Comparison of ENCODE assay signal across 8 cellular contexts in the genomic region with DNA sequence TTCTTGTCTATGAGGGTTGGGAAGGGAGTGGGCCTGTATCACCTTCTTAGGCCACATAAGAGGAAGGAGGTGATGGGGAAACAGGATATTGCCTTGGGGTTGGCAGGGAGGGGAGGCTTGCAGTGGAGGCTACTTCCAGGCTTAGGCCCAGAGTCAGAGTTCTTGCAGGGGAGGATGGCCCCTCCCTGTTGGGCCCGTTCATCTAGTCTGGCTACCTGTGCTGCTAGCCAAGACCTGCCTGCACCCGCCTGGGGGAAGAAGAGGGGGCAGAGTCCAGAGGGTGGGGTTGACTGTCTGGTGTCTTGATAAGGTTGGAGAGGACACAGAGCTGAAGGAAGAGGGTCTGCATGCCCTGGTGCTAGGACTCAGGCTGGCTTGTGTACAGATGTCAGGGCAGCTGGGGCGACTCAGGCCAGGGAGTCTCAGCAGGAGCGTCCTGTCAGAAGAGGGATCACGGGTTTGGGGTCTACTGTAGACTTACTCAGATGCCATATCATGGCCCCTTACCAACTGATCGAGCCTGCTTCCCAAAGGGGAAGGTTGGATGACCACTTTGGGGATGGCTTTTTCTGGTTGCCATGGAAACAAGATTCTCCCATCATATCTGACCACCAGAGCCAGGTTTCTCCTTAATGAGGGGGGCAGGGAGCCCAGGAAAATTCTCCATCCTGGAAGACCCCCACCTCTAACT. TPM values are rescaled to one million over a fixed set of nuclear protein-coding genes. Genes with fewer than 3 reads are reported as not detected.
DNase-seq lines count a peak whose midpoint lies in the region; ATAC-seq and TF ChIP-seq lines count a peak whose summit lies in the region.

No MANE protein-coding gene starts in this region.

- H3K27ac ChIP-seq in liver (ENCODE audit: low read depth in 1 of 2, low read length in 2 of 2) = peak overlapping the region; percentile 77 to 99
- no peak overlapping the region for H3K27ac ChIP-seq in thymus (ENCODE audit: low read depth)

- CTCF ChIA-PET in activated CD8-positive, alpha-beta memory T cell treated with anti-CD3 and anti-CD28 coated beads, Interleukin-2, amount 10 ng/mL, durations not matched to agents 7 days and 5 days (lab: Charles Lee) = interaction anchor here (0.9 to 2.2 kb wide), 4 partner anchors 11 to 280 kb away, joined by 3 to 10 read pairs (median 6); partner anchors contain the start of genes CYB5D1 and NAA38

- H3K9me3 Mint-ChIP-seq in activated CD8-positive, alpha-beta memory T cell treated with anti-CD3 and anti-CD28 coated beads, Interleukin-2, amount 10 ng/mL, durations not matched to agents 7 days and 5 days (ENCODE audit: low read depth) = no peaks in the 10 kb centered on the region
- H3K9me3 Mint-ChIP-seq in activated naive CD8-positive, alpha-beta T cell treated with anti-CD3 and anti-CD28 coated beads for 36 hours = no peaks in the 10 kb centered on the region

- H3K36me3 Mint-ChIP-seq in activated CD8-positive, alpha-beta memory T cell treated with anti-CD3 and anti-CD28 coated beads, Interleukin-2, amount 10 ng/mL, durations not matched to agents 7 days and 5 days = no peaks in the 10 kb centered on the region
- H3K36me3 Mint-ChIP-seq in activated naive CD8-positive, alpha-beta T cell treated with anti-CD3 and anti-CD28 coated beads for 36 hours = peaks cover 12% of the 10 kb centered on the region

- H3K9ac ChIP-seq in liver (ENCODE audit: low read depth in 1 of 2, low read length in 2 of 2) = peak overlapping the region in 1 of 2 donors; percentile 37

- peak overlapping the region; percentile 58 for H3K27ac Mint-ChIP-seq in activated CD8-positive, alpha-beta memory T cell treated with anti-CD3 and anti-CD28 coated beads, Interleukin-2, amount 10 ng/mL, durations not matched to agents 7 days and 5 days
- H3K27ac Mint-ChIP-seq in activated naive CD8-positive, alpha-beta T cell treated with anti-CD3 and anti-CD28 coated beads for 36 hours = peak overlapping the region; percentile 90

- peaks cover 51% of the 10 kb centered on the region for H3K4me1 Mint-ChIP-seq in activated CD8-positive, alpha-beta memory T cell treated with anti-CD3 and anti-CD28 coated beads, Interleukin-2, amount 10 ng/mL, durations not matched to agents 7 days and 5 days
- peaks cover 62% of the 10 kb centered on the region for H3K4me1 Mint-ChIP-seq in activated naive CD8-positive, alpha-beta T cell treated with anti-CD3 and anti-CD28 coated beads for 36 hours

- DNase-seq in activated CD8-positive, alpha-beta memory T cell treated with anti-CD3 and anti-CD28 coated beads, Interleukin-2, amount 10 ng/mL, durations not matched to agents 7 days and 5 days = no peak
- no peak for DNase-seq in activated CD8-positive, alpha-beta memory T cell treated with anti-CD3 and anti-CD28 coated beads for 24 hours
- no peak for DNase-seq in activated naive CD8-positive, alpha-beta T cell treated with anti-CD3 and anti-CD28 coated beads for 36 hours
- no peak for DNase-seq in stimulated activated CD4-positive, alpha-beta T cell treated with anti-CD3 and anti-CD28 coated beads, Interleukin-2, amount 100 ng/mL, for 24 hours
- no peak for DNase-seq in dermis blood vessel endothelial cell

- TF ChIP-seq CTCF in liver (IDR thresholded peaks at IDR 0.05; ENCODE audit: low read depth, low read length, missing input control) = no peak

- no peak for ATAC-seq in activated CD8-positive, alpha-beta memory T cell treated with anti-CD3 and anti-CD28 coated beads, Interleukin-2, amount 10 ng/mL, durations not matched to agents 7 days and 5 days
- no peak for ATAC-seq in GM18873 (IDR thresholded peaks at IDR 0.05; ENCODE audit: low FRiP score, unreplicated experiment)

- WGBS in liver = 64% methylated on average over 6 of the region's 6 CpGs
- 85% methylated on average over 6 of the region's 6 CpGs for WGBS in thymus

- H3K36me3 ChIP-seq in liver (ENCODE audit: control insufficient read depth in 4 of 4, insufficient read depth in 3 of 4, low read depth in 1 of 4, low read length in 3 of 4) = no peaks in the 10 kb centered on the region
- no peaks in the 10 kb centered on the region for H3K36me3 ChIP-seq in thymus (ENCODE audit: control insufficient read depth, insufficient read depth)

- no peaks in the 10 kb centered on the region for H3K27me3 Mint-ChIP-seq in activated CD8-positive, alpha-beta memory T cell treated with anti-CD3 and anti-CD28 coated beads, Interleukin-2, amount 10 ng/mL, durations not matched to agents 7 days and 5 days
- no peaks in the 10 kb centered on the region for H3K27me3 Mint-ChIP-seq in activated naive CD8-positive, alpha-beta T cell treated with anti-CD3 and anti-CD28 coated beads for 36 hours

- H3K4me3 ChIP-seq in liver (ENCODE audit: low read depth in 1 of 3, low read length in 3 of 3) = no peak overlapping the region
- H3K4me3 ChIP-seq in thymus (ENCODE audit: low read length) = peak overlapping the region; percentile 82

- no peaks in the 10 kb centered on the region for H3K27me3 ChIP-seq in liver (ENCODE audit: control insufficient read depth in 4 of 4, insufficient read depth in 4 of 4, low read length in 3 of 4)
- no peaks in the 10 kb centered on the region for H3K27me3 ChIP-seq in thymus (ENCODE audit: control insufficient read depth, insufficient read depth)

- H3K4me1 ChIP-seq in liver (ENCODE audit: control insufficient read depth in 4 of 4, insufficient read depth in 4 of 4, low read length in 3 of 4) = peaks cover 3 to 63% (median 42%) of the 10 kb centered on the region in 4 donors
- H3K4me1 ChIP-seq in thymus (ENCODE audit: control insufficient read depth, insufficient read depth, low read length) = peaks cover 36% of the 10 kb centered on the region

- no peak for TF ChIP-seq RAD21 in liver (IDR thresholded peaks at IDR 0.05)

- no peak overlapping the region for H3K4me3 Mint-ChIP-seq in activated CD8-positive, alpha-beta memory T cell treated with anti-CD3 and anti-CD28 coated beads, Interleukin-2, amount 10 ng/mL, durations not matched to agents 7 days and 5 days
- H3K4me3 Mint-ChIP-seq in activated naive CD8-positive, alpha-beta T cell treated with anti-CD3 and anti-CD28 coated beads for 36 hours = peak overlapping the region; percentile 58

- no peaks in the 10 kb centered on the region for H3K9me3 ChIP-seq in liver (ENCODE audit: control insufficient read depth in 4 of 4, low read length in 3 of 4)
- H3K9me3 ChIP-seq in thymus (ENCODE audit: control insufficient read depth) = no peaks in the 10 kb centered on the region

TF ChIP-seq in liver, 16 proteins besides CTCF, POLR2A, EP300 and RAD21 (continues in another document):
- TF ChIP-seq YY1 (IDR thresholded peaks at IDR 0.05) (no peak), HNF4A (conservative IDR thresholded peaks at IDR 0.05) (no peak), EGR1 (IDR thresholded peaks at IDR 0.05; ENCODE audit: low read depth in 2 of 2) (no peak), HNF4G (IDR thresholded peaks at IDR 0.05) (no peak), MAX (IDR thresholded peaks at IDR 0.05) (no peak), GABPA (IDR thresholded peaks at IDR 0.05 in 1 of 2, conservative IDR thresholded peaks at IDR 0.05 in 1 of 2) (no peak), ATF3 (IDR thresholded peaks at IDR 0.05) (no peak), FOXA1 (IDR thresholded peaks at IDR 0.05) (no peak), SP1 (IDR thresholded peaks at IDR 0.05) (no peak)

RNA-seq across cellular contexts. Expression of gene KDM6B, which starts 5.3 kb away (rescaled TPM):
- 10 to 100 TPM; 15.5 to 31.9 TPM for total RNA-seq in activated CD8-positive, alpha-beta memory T cell treated with anti-CD3 and anti-CD28 coated beads, Interleukin-2, amount 10 ng/mL, durations not matched to agents 7 days and 5 days
- 10 to 100 TPM; 44.5 to 47.6 TPM for total RNA-seq in activated naive CD8-positive, alpha-beta T cell treated with anti-CD3 and anti-CD28 coated beads for 36 hours
- total RNA-seq in liver (10 to 100 TPM in 1 of 2 donors, 1 to 10 TPM in 1; 3.5 to 11.5 TPM), dermis blood vessel endothelial cell (7.6 and 10.6 TPM in 2 replicates)
- polyA plus RNA-seq in liver (1 to 10 TPM; 2.5 to 3.2 TPM), thymus (16.3 TPM)

RNA-seq across cellular contexts. Expression of gene TMEM88, which starts 15.5 kb away (rescaled TPM):
- total RNA-seq in activated CD8-positive, alpha-beta memory T cell treated with anti-CD3 and anti-CD28 coated beads, Interleukin-2, amount 10 ng/mL, durations not matched to agents 7 days and 5 days = 1 to 10 TPM in 1 of 2 experiments, under 1 TPM in 1; 0.84 to 1.2 TPM
- total RNA-seq in activated naive CD8-positive, alpha-beta T cell treated with anti-CD3 and anti-CD28 coated beads for 36 hours = 1 to 10 TPM; 4.2 to 4.8 TPM
- 1 to 10 TPM in 1 of 2 donors, under 1 TPM in 1; 0.65 to 4.0 TPM for total RNA-seq in liver
- polyA plus RNA-seq in liver = 1 to 10 TPM; 3.3 to 4.6 TPM
- polyA plus RNA-seq in thymus = 29.1 TPM
- 50.9 and 111 TPM in 2 replicates for total RNA-seq in dermis blood vessel endothelial cell

RNA-seq across cellular contexts. Expression of gene NAA38, which starts 18.0 kb away (rescaled TPM):
- total RNA-seq in activated CD8-positive, alpha-beta memory T cell treated with anti-CD3 and anti-CD28 coated beads, Interleukin-2, amount 10 ng/mL, durations not matched to agents 7 days and 5 days = 10 to 100 TPM; 86.0 to 95.8 TPM
- 10 to 100 TPM; 65.2 to 66.6 TPM for total RNA-seq in activated naive CD8-positive, alpha-beta T cell treated with anti-CD3 and anti-CD28 coated beads for 36 hours
- total RNA-seq in liver (10 to 100 TPM; 24.3 to 72.0 TPM), dermis blood vessel endothelial cell (63.2 and 129 TPM in 2 replicates)
- polyA plus RNA-seq in liver (100 to 1,000 TPM in 1 of 2 donors, 10 to 100 TPM in 1; 41.6 to 118 TPM), thymus (85.3 TPM)

RNA-seq across cellular contexts. Expression of gene CYB5D1, which starts 18.5 kb away (rescaled TPM):
- 1 to 10 TPM; 6.4 to 8.2 TPM for total RNA-seq in activated CD8-positive, alpha-beta memory T cell treated with anti-CD3 and anti-CD28 coated beads, Interleukin-2, amount 10 ng/mL, durations not matched to agents 7 days and 5 days
- total RNA-seq in activated naive CD8-positive, alpha-beta T cell treated with anti-CD3 and anti-CD28 coated beads for 36 hours = 10 to 100 TPM; 18.6 to 20.1 TPM
- 10 to 100 TPM in 1 of 2 donors, 1 to 10 TPM in 1; 4.4 to 12.0 TPM for total RNA-seq in liver
- 1 to 10 TPM; 2.5 to 8.8 TPM for polyA plus RNA-seq in liver
- 6.0 TPM for polyA plus RNA-seq in thymus
- total RNA-seq in dermis blood vessel endothelial cell = 15.1 and 17.9 TPM in 2 replicates

RNA-seq across cellular contexts. Expression of gene CHD3, which starts 49.2 kb away (rescaled TPM):
- total RNA-seq in activated CD8-positive, alpha-beta memory T cell treated with anti-CD3 and anti-CD28 coated beads, Interleukin-2, amount 10 ng/mL, durations not matched to agents 7 days and 5 days = 100 to 1,000 TPM; 139 to 147 TPM
- total RNA-seq in activated naive CD8-positive, alpha-beta T cell treated with anti-CD3 and anti-CD28 coated beads for 36 hours = 100 to 1,000 TPM; 123 to 129 TPM
- 10 to 100 TPM; 11.0 to 14.4 TPM for total RNA-seq in liver
- 1 to 10 TPM; 1.9 to 3.4 TPM for polyA plus RNA-seq in liver
- polyA plus RNA-seq in thymus = 119 TPM
- total RNA-seq in dermis blood vessel endothelial cell = 108 and 132 TPM in 2 replicates
